In the genomic region with DNA sequence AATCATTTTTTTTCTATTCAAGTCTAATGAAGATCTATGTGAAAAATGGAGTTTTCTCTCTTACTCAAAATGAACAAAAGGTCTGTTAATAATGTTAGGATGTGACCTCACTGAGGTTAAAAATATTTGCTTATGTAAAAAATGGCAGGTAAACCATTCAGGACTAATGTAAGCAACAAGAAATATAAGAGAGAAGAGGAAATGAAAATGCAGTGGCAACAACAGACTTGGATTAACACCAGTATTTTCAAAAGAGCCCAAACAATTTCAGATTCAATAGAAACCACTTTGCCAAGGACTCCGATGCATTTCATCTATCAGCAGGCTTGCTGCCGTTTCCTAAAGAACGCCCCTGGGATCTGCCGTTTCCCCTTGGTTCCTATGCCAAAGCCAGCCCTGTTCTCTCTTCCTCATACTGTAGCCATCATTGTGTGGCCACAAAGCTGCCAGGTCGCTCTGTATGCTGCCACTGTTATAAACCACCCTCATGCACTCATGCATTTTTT, we compare ENCODE assay signal across 11 cellular contexts.
DNase-seq lines count a peak whose midpoint lies in the region; ATAC-seq and FAIRE-seq lines count a peak whose summit lies in the region.
"Had no signal": no experiment of that assay in that cellular context is flagged by ENCODE, and none has a peak within 500 bp of the region (broad histone marks: within the 10 kb centered on the region; RNA-seq: fewer than 3 reads in every experiment).

No MANE protein-coding gene starts in this region.

- H3K4me3 Mint-ChIP-seq in IgD-negative memory B cell: peak overlapping the region in 3 of 4 donors; percentile 18 to 82 (median 39)
- peak overlapping the region; percentile 6 for H3K4me3 Mint-ChIP-seq in stimulated activated memory B cell treated with anti-CD40 and anti-IgM and Interleukin-4, amounts not matched to agents 10 μg/mL and 1 μg/mL and 100 μg/mL, for 72 hours
- no peak overlapping the region for H3K4me3 Mint-ChIP-seq in activated naive CD8-positive, alpha-beta T cell treated with anti-CD3 and anti-CD28 coated beads, Interleukin-2, amount 50 U/mL, for 24 hours
- H3K4me3 Mint-ChIP-seq: activated naive CD8-positive, alpha-beta T cell had no signal

- H3K9me3 Mint-ChIP-seq in IgD-negative memory B cell: peaks cover 0 to 5% (median 4%) of the 10 kb centered on the region in 3 donors
- peaks cover 4% of the 10 kb centered on the region for H3K9me3 Mint-ChIP-seq in stimulated activated memory B cell treated with anti-CD40 and anti-IgM and Interleukin-4, amounts not matched to agents 10 μg/mL and 1 μg/mL and 100 μg/mL, for 72 hours
- H3K9me3 Mint-ChIP-seq in activated naive CD8-positive, alpha-beta T cell treated with anti-CD3 and anti-CD28 coated beads, Interleukin-2, amount 50 U/mL, for 24 hours: peaks cover 10% of the 10 kb centered on the region

- peak; percentile 91 for FAIRE-seq in GM19239 (lab: Jason Lieb, UNC)
- FAIRE-seq: endometrium had no signal

- no peaks in the 10 kb centered on the region for H3K27me3 Mint-ChIP-seq in IgD-negative memory B cell
- H3K27me3 Mint-ChIP-seq in stimulated activated memory B cell treated with anti-CD40 and anti-IgM and Interleukin-4, amounts not matched to agents 10 μg/mL and 1 μg/mL and 100 μg/mL, for 72 hours: no peaks in the 10 kb centered on the region
- H3K27me3 Mint-ChIP-seq in activated naive CD8-positive, alpha-beta T cell treated with anti-CD3 and anti-CD28 coated beads, Interleukin-2, amount 50 U/mL, for 24 hours: no peaks in the 10 kb centered on the region
- H3K27me3 Mint-ChIP-seq: activated naive CD8-positive, alpha-beta T cell had no signal

- H3K4me1 Mint-ChIP-seq in IgD-negative memory B cell: peaks cover 12 to 21% (median 19%) of the 10 kb centered on the region in 3 donors
- peaks cover 21% of the 10 kb centered on the region for H3K4me1 Mint-ChIP-seq in stimulated activated memory B cell treated with anti-CD40 and anti-IgM and Interleukin-4, amounts not matched to agents 10 μg/mL and 1 μg/mL and 100 μg/mL, for 72 hours
- H3K4me1 Mint-ChIP-seq in activated naive CD8-positive, alpha-beta T cell treated with anti-CD3 and anti-CD28 coated beads, Interleukin-2, amount 50 U/mL, for 24 hours: no peaks in the 10 kb centered on the region

- peaks cover 3% of the 10 kb centered on the region for H3K36me3 Mint-ChIP-seq in IgD-negative memory B cell
- H3K36me3 Mint-ChIP-seq in stimulated activated memory B cell treated with anti-CD40 and anti-IgM and Interleukin-4, amounts not matched to agents 10 μg/mL and 1 μg/mL and 100 μg/mL, for 72 hours: peaks cover 10% of the 10 kb centered on the region
- peaks cover 4% of the 10 kb centered on the region for H3K36me3 Mint-ChIP-seq in activated naive CD8-positive, alpha-beta T cell treated with anti-CD3 and anti-CD28 coated beads, Interleukin-2, amount 50 U/mL, for 24 hours (ENCODE audit: low read depth)

- peak; percentile 82 for ATAC-seq in HG02678 (IDR thresholded peaks at IDR 0.05; ENCODE audit: unreplicated experiment)
- peak; percentile 85 for ATAC-seq in stimulated activated memory B cell treated with anti-CD40 and anti-IgM and Interleukin-4, amounts not matched to agents 10 μg/mL and 1 μg/mL and 100 μg/mL, for 72 hours
- ATAC-seq in activated naive CD8-positive, alpha-beta T cell treated with anti-CD3 and anti-CD28 coated beads, Interleukin-2, amount 50 U/mL, for 24 hours: no peak

- H3K27ac Mint-ChIP-seq in IgD-negative memory B cell: peak overlapping the region; percentile 2 to 90 (median 6)
- H3K27ac Mint-ChIP-seq in stimulated activated memory B cell treated with anti-CD40 and anti-IgM and Interleukin-4, amounts not matched to agents 10 μg/mL and 1 μg/mL and 100 μg/mL, for 72 hours: peak overlapping the region; percentile 71
- H3K27ac Mint-ChIP-seq in activated naive CD8-positive, alpha-beta T cell treated with anti-CD3 and anti-CD28 coated beads, Interleukin-2, amount 50 U/mL, for 24 hours: no peak overlapping the region
- H3K27ac Mint-ChIP-seq: activated naive CD8-positive, alpha-beta T cell had no signal

- DNase-seq in GM19239 (ENCODE audit: insufficient read length, low spot score) (no peak), NCI-H82 treated with DMSO at 0.1 percent for 48 hours (lab: John Stamatoyannopoulos, UW; ENCODE audit: unreplicated experiment) (no peak), EL (no peak), LoVo (ENCODE audit: low spot score) (no peak)
- DNase-seq in activated naive CD8-positive, alpha-beta T cell treated with anti-CD3 and anti-CD28 coated beads, Interleukin-2, amount 50 U/mL, for 24 hours: no peak
- DNase-seq: NK-92 treated with Interleukin-12 subunit alpha and Interleukin-12 subunit beta, amount 100 ng/mL, for 24 hours had no signal
